1 cellular context compared by ENCODE assay signal in the genomic region with DNA sequence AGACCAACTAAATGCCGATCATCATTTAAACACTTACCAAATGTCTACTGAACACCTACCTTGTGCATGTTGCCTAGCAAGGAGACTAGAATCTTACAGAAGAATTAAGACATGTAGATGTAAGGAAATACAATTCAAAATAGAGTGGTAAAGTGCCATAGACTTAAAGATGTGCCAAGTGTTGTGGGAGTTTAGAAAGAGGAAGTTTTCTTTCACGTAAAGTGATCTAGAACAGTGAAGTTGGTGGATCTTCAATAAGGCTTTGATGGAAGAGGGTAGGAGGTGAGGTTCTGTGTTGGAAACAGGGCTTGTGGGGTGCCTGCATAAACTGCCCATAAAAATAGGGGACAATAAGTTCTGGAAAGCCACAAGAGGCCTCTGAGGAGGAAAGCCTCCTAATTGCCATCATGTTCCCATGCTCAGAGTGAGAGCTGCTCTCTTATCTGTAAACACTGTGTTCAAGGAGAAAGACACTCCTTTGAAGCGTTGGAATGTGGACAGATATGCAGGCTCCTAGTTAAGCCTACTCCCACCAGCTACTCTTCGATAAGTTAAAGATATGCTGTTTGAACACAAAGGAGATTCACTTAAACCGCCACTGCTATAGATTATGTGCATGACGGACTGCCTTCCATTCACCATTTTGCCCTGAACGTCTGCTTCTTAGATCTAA.
TF ChIP-seq lines count a peak whose summit lies in the region.

No MANE protein-coding gene starts in this region.

TF ChIP-seq in K562, 482 proteins besides CTCF, POLR2A, EP300 and RAD21 (continued from another document and continues in another):
- TF ChIP-seq, protein P1, sequence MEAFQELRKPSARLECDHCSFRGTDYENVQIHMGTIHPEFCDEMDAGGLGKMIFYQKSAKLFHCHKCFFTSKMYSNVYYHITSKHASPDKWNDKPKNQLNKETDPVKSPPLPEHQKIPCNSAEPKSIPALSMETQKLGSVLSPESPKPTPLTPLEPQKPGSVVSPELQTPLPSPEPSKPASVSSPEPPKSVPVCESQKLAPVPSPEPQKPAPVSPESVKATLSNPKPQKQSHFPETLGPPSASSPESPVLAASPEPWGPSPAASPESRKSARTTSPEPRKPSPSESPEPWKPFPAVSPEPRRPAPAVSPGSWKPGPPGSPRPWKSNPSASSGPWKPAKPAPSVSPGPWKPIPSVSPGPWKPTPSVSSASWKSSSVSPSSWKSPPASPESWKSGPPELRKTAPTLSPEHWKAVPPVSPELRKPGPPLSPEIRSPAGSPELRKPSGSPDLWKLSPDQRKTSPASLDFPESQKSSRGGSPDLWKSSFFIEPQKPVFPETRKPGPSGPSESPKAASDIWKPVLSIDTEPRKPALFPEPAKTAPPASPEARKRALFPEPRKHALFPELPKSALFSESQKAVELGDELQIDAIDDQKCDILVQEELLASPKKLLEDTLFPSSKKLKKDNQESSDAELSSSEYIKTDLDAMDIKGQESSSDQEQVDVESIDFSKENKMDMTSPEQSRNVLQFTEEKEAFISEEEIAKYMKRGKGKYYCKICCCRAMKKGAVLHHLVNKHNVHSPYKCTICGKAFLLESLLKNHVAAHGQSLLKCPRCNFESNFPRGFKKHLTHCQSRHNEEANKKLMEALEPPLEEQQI (IDR thresholded peaks at IDR 0.05), result peak; percentile 74; the same call in 1 of the 2 replicates
- peak; percentile 54 to 76; a peak in 2 of 4 replicates for TF ChIP-seq TBL1XR1 (IDR thresholded peaks at IDR 0.05; ENCODE audit: low read length in 2 of 2)
- no peak for TF ChIP-seq THRAP3 (IDR thresholded peaks at IDR 0.05; ENCODE audit: borderline replicate concordance)
- 0 out of 2 replicates have a peak, but pooled peaks have one; percentile 55 for TF ChIP-seq GATAD2B (IDR thresholded peaks at IDR 0.05; ENCODE audit: borderline replicate concordance)
- peak; percentile 28; the same call in 1 of the 2 replicates for TF ChIP-seq HDAC2 (IDR thresholded peaks at IDR 0.05)
- no peak for TF ChIP-seq NELFE (IDR thresholded peaks at IDR 0.05; ENCODE audit: insufficient read depth, insufficient read length)
- TF ChIP-seq NFRKB (IDR thresholded peaks at IDR 0.05; ENCODE audit: low read depth), result peak; percentile 40; the same call in 1 of the 2 replicates
- no peak for TF ChIP-seq ZNF778 (CRISPR knock-in tag; IDR thresholded peaks at IDR 0.05)
- no peak for TF ChIP-seq ATF1 (CRISPR knock-in tag; IDR thresholded peaks at IDR 0.05)
- TF ChIP-seq ATF1 (tag; IDR thresholded peaks at IDR 0.05), result 0 out of 2 replicates have a peak, but pooled peaks have one; percentile 5
- no peak for TF ChIP-seq CEBPG (CRISPR knock-in tag; IDR thresholded peaks at IDR 0.05)
- no peak for TF ChIP-seq CEBPG (tag; conservative IDR thresholded peaks at IDR 0.05 in 1 of 2, IDR thresholded peaks at IDR 0.05 in 1 of 2)
- TF ChIP-seq TAF9B (IDR thresholded peaks at IDR 0.05; ENCODE audit: partially characterized antibody), result no peak
- TF ChIP-seq, protein P2, sequence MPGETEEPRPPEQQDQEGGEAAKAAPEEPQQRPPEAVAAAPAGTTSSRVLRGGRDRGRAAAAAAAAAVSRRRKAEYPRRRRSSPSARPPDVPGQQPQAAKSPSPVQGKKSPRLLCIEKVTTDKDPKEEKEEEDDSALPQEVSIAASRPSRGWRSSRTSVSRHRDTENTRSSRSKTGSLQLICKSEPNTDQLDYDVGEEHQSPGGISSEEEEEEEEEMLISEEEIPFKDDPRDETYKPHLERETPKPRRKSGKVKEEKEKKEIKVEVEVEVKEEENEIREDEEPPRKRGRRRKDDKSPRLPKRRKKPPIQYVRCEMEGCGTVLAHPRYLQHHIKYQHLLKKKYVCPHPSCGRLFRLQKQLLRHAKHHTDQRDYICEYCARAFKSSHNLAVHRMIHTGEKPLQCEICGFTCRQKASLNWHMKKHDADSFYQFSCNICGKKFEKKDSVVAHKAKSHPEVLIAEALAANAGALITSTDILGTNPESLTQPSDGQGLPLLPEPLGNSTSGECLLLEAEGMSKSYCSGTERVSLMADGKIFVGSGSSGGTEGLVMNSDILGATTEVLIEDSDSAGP (CRISPR knock-in tag; IDR thresholded peaks at IDR 0.05), result no peak
- TF ChIP-seq ZNF79 (CRISPR knock-in tag; IDR thresholded peaks at IDR 0.05; ENCODE audit: low read depth), result no peak
- no peak for TF ChIP-seq ZNF197 (CRISPR knock-in tag; IDR thresholded peaks at IDR 0.05; ENCODE audit: low read depth)
- 0 out of 2 replicates have a peak, but pooled peaks have one; percentile 18 for TF ChIP-seq TRIM28 (IDR thresholded peaks at IDR 0.05)
- TF ChIP-seq NFATC3 (IDR thresholded peaks at IDR 0.05), result no peak
- peak; percentile 73; the same call in 1 of the 2 replicates for TF ChIP-seq MYBL2 (IDR thresholded peaks at IDR 0.05; ENCODE audit: low read depth)
- no peak for TF ChIP-seq MYBL2 (CRISPR knock-in tag; IDR thresholded peaks at IDR 0.05; ENCODE audit: borderline replicate concordance)
- peak; percentile 95 for TF ChIP-seq CBFA2T3 (IDR thresholded peaks at IDR 0.05)
- peak in 1 of 2 experiments; percentile 65; a peak in 2 of 4 replicates for TF ChIP-seq RCOR1 (IDR thresholded peaks at IDR 0.05; ENCODE audit: borderline replicate concordance in 1 of 2, low read depth in 2 of 2, low read length in 2 of 2)
- TF ChIP-seq, protein P3, sequence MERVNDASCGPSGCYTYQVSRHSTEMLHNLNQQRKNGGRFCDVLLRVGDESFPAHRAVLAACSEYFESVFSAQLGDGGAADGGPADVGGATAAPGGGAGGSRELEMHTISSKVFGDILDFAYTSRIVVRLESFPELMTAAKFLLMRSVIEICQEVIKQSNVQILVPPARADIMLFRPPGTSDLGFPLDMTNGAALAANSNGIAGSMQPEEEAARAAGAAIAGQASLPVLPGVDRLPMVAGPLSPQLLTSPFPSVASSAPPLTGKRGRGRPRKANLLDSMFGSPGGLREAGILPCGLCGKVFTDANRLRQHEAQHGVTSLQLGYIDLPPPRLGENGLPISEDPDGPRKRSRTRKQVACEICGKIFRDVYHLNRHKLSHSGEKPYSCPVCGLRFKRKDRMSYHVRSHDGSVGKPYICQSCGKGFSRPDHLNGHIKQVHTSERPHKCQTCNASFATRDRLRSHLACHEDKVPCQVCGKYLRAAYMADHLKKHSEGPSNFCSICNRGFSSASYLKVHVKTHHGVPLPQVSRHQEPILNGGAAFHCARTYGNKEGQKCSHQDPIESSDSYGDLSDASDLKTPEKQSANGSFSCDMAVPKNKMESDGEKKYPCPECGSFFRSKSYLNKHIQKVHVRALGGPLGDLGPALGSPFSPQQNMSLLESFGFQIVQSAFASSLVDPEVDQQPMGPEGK (CRISPR knock-in tag; IDR thresholded peaks at IDR 0.05; ENCODE audit: borderline replicate concordance), result no peak
- TF ChIP-seq, protein P4, sequence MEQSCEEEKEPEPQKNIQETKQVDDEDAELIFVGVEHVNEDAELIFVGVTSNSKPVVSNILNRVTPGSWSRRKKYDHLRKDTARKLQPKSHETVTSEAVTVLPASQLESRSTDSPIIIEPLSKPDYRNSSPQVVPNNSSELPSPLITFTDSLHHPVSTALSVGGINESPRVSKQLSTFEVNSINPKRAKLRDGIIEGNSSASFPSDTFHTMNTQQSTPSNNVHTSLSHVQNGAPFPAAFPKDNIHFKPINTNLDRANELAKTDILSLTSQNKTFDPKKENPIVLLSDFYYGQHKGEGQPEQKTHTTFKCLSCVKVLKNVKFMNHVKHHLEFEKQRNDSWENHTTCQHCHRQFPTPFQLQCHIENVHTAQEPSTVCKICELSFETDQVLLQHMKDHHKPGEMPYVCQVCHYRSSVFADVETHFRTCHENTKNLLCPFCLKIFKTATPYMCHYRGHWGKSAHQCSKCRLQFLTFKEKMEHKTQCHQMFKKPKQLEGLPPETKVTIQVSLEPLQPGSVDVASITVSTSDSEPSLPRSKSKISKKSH (CRISPR knock-in tag; IDR thresholded peaks at IDR 0.05), result no peak
- no peak for TF ChIP-seq ZNF239 (CRISPR knock-in tag; IDR thresholded peaks at IDR 0.05)
- TF ChIP-seq TBP (optimal IDR thresholded peaks at IDR 0.05; ENCODE audit: low read depth, low read length), result no peak
- peak; percentile 35; the same call in 1 of the 2 replicates for TF ChIP-seq CREB1 (IDR thresholded peaks at IDR 0.05)
- no peak for TF ChIP-seq CREB1 (CRISPR knock-in tag; IDR thresholded peaks at IDR 0.05)
- TF ChIP-seq, protein P5, sequence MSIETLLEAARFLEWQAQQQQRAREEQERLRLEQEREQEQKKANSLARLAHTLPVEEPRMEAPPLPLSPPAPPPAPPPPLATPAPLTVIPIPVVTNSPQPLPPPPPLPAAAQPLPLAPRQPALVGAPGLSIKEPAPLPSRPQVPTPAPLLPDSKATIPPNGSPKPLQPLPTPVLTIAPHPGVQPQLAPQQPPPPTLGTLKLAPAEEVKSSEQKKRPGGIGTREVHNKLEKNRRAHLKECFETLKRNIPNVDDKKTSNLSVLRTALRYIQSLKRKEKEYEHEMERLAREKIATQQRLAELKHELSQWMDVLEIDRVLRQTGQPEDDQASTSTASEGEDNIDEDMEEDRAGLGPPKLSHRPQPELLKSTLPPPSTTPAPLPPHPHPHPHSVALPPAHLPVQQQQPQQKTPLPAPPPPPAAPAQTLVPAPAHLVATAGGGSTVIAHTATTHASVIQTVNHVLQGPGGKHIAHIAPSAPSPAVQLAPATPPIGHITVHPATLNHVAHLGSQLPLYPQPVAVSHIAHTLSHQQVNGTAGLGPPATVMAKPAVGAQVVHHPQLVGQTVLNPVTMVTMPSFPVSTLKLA (conservative IDR thresholded peaks at IDR 0.05), result peak; percentile 13 to 26; a peak in 2 of 4 replicates
- TF ChIP-seq KLF1 (tag; IDR thresholded peaks at IDR 0.05), result no peak
- no peak for TF ChIP-seq MAFK (IDR thresholded peaks at IDR 0.05; ENCODE audit: low read length)
- TF ChIP-seq NCOA6 (IDR thresholded peaks at IDR 0.05), result peak; percentile 27; the same call in 1 of the 2 replicates
- no peak for TF ChIP-seq CBX5 (IDR thresholded peaks at IDR 0.05; ENCODE audit: borderline replicate concordance, low read depth)
- TF ChIP-seq EHMT2 (IDR thresholded peaks at IDR 0.05), result no peak
- TF ChIP-seq, protein P6, sequence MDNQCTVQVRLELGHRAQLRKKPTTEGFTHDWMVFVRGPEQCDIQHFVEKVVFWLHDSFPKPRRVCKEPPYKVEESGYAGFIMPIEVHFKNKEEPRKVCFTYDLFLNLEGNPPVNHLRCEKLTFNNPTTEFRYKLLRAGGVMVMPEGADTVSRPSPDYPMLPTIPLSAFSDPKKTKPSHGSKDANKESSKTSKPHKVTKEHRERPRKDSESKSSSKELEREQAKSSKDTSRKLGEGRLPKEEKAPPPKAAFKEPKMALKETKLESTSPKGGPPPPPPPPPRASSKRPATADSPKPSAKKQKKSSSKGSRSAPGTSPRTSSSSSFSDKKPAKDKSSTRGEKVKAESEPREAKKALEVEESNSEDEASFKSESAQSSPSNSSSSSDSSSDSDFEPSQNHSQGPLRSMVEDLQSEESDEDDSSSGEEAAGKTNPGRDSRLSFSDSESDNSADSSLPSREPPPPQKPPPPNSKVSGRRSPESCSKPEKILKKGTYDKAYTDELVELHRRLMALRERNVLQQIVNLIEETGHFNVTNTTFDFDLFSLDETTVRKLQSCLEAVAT (IDR thresholded peaks at IDR 0.05), result 0 out of 4 replicates have a peak, but pooled peaks of 1 of the 2 experiments have one; percentile 35
- TF ChIP-seq, protein P7, sequence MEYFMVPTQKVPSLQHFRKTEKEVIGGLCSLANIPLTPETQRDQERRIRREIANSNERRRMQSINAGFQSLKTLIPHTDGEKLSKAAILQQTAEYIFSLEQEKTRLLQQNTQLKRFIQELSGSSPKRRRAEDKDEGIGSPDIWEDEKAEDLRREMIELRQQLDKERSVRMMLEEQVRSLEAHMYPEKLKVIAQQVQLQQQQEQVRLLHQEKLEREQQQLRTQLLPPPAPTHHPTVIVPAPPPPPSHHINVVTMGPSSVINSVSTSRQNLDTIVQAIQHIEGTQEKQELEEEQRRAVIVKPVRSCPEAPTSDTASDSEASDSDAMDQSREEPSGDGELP (CRISPR knock-in tag; IDR thresholded peaks at IDR 0.05; ENCODE audit: borderline replicate concordance), result no peak
- TF ChIP-seq SPI1 (IDR thresholded peaks at IDR 0.05; ENCODE audit: borderline replicate concordance, low read depth, low read length), result no peak
- TF ChIP-seq, protein P8, sequence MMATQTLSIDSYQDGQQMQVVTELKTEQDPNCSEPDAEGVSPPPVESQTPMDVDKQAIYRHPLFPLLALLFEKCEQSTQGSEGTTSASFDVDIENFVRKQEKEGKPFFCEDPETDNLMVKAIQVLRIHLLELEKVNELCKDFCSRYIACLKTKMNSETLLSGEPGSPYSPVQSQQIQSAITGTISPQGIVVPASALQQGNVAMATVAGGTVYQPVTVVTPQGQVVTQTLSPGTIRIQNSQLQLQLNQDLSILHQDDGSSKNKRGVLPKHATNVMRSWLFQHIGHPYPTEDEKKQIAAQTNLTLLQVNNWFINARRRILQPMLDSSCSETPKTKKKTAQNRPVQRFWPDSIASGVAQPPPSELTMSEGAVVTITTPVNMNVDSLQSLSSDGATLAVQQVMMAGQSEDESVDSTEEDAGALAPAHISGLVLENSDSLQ (IDR thresholded peaks at IDR 0.05), result peak; percentile 51
- TF ChIP-seq PML (IDR thresholded peaks at IDR 0.05; ENCODE audit: low read length), result peak; percentile 58
- peak; percentile 92 for TF ChIP-seq SOX6 (IDR thresholded peaks at IDR 0.05)
- TF ChIP-seq YY1 (IDR thresholded peaks at IDR 0.05; ENCODE audit: borderline replicate concordance in 1 of 3, control insufficient read depth in 1 of 3, extremely low read depth in 1 of 3, insufficient read depth in 3 of 3, insufficient read length in 1 of 3, insufficient replicate concordance in 2 of 3, low read depth in 1 of 3, low read length in 2 of 3), result no peak
- no peak for TF ChIP-seq STAT5B (CRISPR knock-in tag; IDR thresholded peaks at IDR 0.05)
- TF ChIP-seq RBBP5 (IDR thresholded peaks at IDR 0.05; ENCODE audit: borderline replicate concordance, insufficient read depth, low read length, poor library complexity, severe bottlenecking), result peak; percentile 57
- TF ChIP-seq, protein P9, sequence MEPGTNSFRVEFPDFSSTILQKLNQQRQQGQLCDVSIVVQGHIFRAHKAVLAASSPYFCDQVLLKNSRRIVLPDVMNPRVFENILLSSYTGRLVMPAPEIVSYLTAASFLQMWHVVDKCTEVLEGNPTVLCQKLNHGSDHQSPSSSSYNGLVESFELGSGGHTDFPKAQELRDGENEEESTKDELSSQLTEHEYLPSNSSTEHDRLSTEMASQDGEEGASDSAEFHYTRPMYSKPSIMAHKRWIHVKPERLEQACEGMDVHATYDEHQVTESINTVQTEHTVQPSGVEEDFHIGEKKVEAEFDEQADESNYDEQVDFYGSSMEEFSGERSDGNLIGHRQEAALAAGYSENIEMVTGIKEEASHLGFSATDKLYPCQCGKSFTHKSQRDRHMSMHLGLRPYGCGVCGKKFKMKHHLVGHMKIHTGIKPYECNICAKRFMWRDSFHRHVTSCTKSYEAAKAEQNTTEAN (CRISPR knock-in tag; IDR thresholded peaks at IDR 0.05), result 0 out of 2 replicates have a peak, but pooled peaks have one; percentile 37
- TF ChIP-seq TAL1 (IDR thresholded peaks at IDR 0.05), result peak; percentile 82
- TF ChIP-seq XRCC3 (IDR thresholded peaks at IDR 0.05), result no peak
- peak; percentile 72 to 78 for TF ChIP-seq KDM1A (IDR thresholded peaks at IDR 0.05)
- no peak for TF ChIP-seq BACH1 (tag; IDR thresholded peaks at IDR 0.05)
